ENCODE assay signal across 15 cellular contexts in genomic region chr7:92723205-92723604, GRCh38.
DNase-seq lines count a peak whose midpoint lies in the region; ATAC-seq and TF ChIP-seq lines count a peak whose summit lies in the region.
"Had no signal": no experiment of that assay in that cellular context is flagged by ENCODE, and none has a peak within 500 bp of the region (broad histone marks: within the 10 kb centered on the region; RNA-seq: fewer than 3 reads in every experiment).

No MANE protein-coding gene starts in this region.

- intact Hi-C loops in esophagus muscularis mucosa (cut with DNase I), result no loop called here

- no peak overlapping the region for H3K4me3 ChIP-seq in esophagus muscularis mucosa

- DNase-seq in AG08395 (ENCODE audit: low spot score) (peak; percentile 59), LHCN-M2 (ENCODE audit: low read depth) (peak; percentile 63), epithelial cell of prostate (ENCODE audit: low read depth, low spot score) (no peak), osteocyte (ENCODE audit: extremely low spot score, unreplicated experiment) (no peak), NOMO-1 (lab: John Stamatoyannopoulos, UW; ENCODE audit: unreplicated experiment in 2 of 2) (no peak), esophagus muscularis mucosa (ENCODE audit: extremely low spot score) (no peak), WTC11 (ENCODE audit: low spot score) (no peak)
- DNase-seq: activated gamma-delta T cell; left colon; NCI-H2107; NK-92 treated with Interleukin-12 subunit alpha and Interleukin-12 subunit beta, amount 100 ng/mL, for 24 hours; nucleus accumbens had no signal

- H3K27me3 Mint-ChIP-seq in osteocyte (ENCODE audit: unreplicated experiment) (no peaks in the 10 kb centered on the region), WTC11 (ENCODE audit: low read depth) (no peaks in the 10 kb centered on the region; the same call in 1 of the 2 replicates)
- H3K27me3 Mint-ChIP-seq: central memory CD8-positive, alpha-beta T cell had no signal

- no peaks in the 10 kb centered on the region for H3K9me3 ChIP-seq in esophagus muscularis mucosa

- TF ChIP-seq POLR2A in esophagus muscularis mucosa (IDR thresholded peaks at IDR 0.05; ENCODE audit: low read depth), result no peak

- no peak for TF ChIP-seq CTCF in osteocyte (IDR thresholded peaks at IDR 0.05)
- TF ChIP-seq CTCF in esophagus muscularis mucosa (IDR thresholded peaks at IDR 0.05), result no peak
- no peak for TF ChIP-seq CTCF in WTC11 (IDR thresholded peaks at IDR 0.05)

- CTCF ChIA-PET in WTC11 (lab: Charles Lee), result interaction anchor here (0.6 to 1.6 kb wide), 2 partner anchors 110 to 337 kb away, joined by 3 to 6 read pairs; no protein-coding TSS in a partner anchor

- no peaks in the 10 kb centered on the region for H3K27me3 ChIP-seq in esophagus muscularis mucosa

- H3K27ac ChIP-seq in epithelial cell of prostate (peak overlapping the region; percentile 16), esophagus muscularis mucosa (replicated peaks in 1 of 4) (peak overlapping the region in 2 of 4 donors; percentile 6 to 23)
- H3K27ac ChIP-seq: C4-2B had no signal

- H3K4me1 Mint-ChIP-seq in osteocyte (ENCODE audit: unreplicated experiment) (peaks cover 60% of the 10 kb centered on the region), WTC11 (peaks cover 28% of the 10 kb centered on the region)

- peak overlapping the region; percentile 87 for H3K27ac Mint-ChIP-seq in osteocyte (ENCODE audit: unreplicated experiment)
- no peak overlapping the region for H3K27ac Mint-ChIP-seq in WTC11

- WGBS in esophagus muscularis mucosa, result 64% methylated on average over 2 of the region's 2 CpGs

- peaks cover 18 to 34% (median 22%) of the 10 kb centered on the region in 4 donors for H3K4me1 ChIP-seq in esophagus muscularis mucosa

- H3K9me3 Mint-ChIP-seq in osteocyte (ENCODE audit: unreplicated experiment), result no peaks in the 10 kb centered on the region
- no peaks in the 10 kb centered on the region for H3K9me3 Mint-ChIP-seq in WTC11
- H3K9me3 Mint-ChIP-seq: central memory CD8-positive, alpha-beta T cell had no signal

- H3K4me3 Mint-ChIP-seq in osteocyte (ENCODE audit: unreplicated experiment), result no peak overlapping the region
- no peak overlapping the region for H3K4me3 Mint-ChIP-seq in WTC11
- H3K4me3 Mint-ChIP-seq: central memory CD8-positive, alpha-beta T cell had no signal

- ATAC-seq in HG03175 (IDR thresholded peaks at IDR 0.05; ENCODE audit: unreplicated experiment) (no peak), WTC11 (no peak)
- ATAC-seq: left colon had no signal

- no peak for TF ChIP-seq EP300 in esophagus muscularis mucosa (IDR thresholded peaks at IDR 0.05)

- H3K36me3 Mint-ChIP-seq in osteocyte (ENCODE audit: unreplicated experiment), result peaks cover 17% of the 10 kb centered on the region
- peaks cover 4% of the 10 kb centered on the region; the same call in 1 of the 2 replicates for H3K36me3 Mint-ChIP-seq in WTC11

- H3K36me3 ChIP-seq in esophagus muscularis mucosa, result peaks cover 4 to 10% (median 5%) of the 10 kb centered on the region in 4 donors

- POLR2A ChIA-PET in WTC11 (lab: Charles Lee), result no interaction called here

TF ChIP-seq in WTC11, 78 proteins besides CTCF, POLR2A, EP300 and RAD21:
- TF ChIP-seq HMGA2 (CRISPR knock-in tag; IDR thresholded peaks at IDR 0.05) (no peak), GTF2I (CRISPR knock-in tag; conservative IDR thresholded peaks at IDR 0.05) (no peak), ZNF138 (CRISPR knock-in tag; conservative IDR thresholded peaks at IDR 0.05) (no peak), ZNF263 (CRISPR knock-in tag; IDR thresholded peaks at IDR 0.05; ENCODE audit: low read depth) (no peak), ATF2 (CRISPR knock-in tag; IDR thresholded peaks at IDR 0.05; ENCODE audit: borderline replicate concordance, low read depth) (no peak), JAZF1 (CRISPR knock-in tag; IDR thresholded peaks at IDR 0.05) (no peak), CREB1 (CRISPR knock-in tag; IDR thresholded peaks at IDR 0.05) (no peak), ZNF671 (CRISPR knock-in tag; IDR thresholded peaks at IDR 0.05) (no peak), ERG (CRISPR knock-in tag; IDR thresholded peaks at IDR 0.05) (no peak), FOXK1 (CRISPR knock-in tag; IDR thresholded peaks at IDR 0.05) (no peak), TEAD1 (CRISPR knock-in tag; IDR thresholded peaks at IDR 0.05) (no peak)

Comparison
In these comparisons a context has a peak if more than half of its experiments do, and no peak if none do; other contexts are left out.
1. DNase-seq: peak in AG08395 (single experiment) and LHCN-M2 (single experiment); none in epithelial cell of prostate (single experiment), osteocyte (single experiment), NOMO-1 (0 of 2), esophagus muscularis mucosa (single experiment) and WTC11 (single experiment).